Comparison of ENCODE assay signal across 25 cellular contexts in genomic region chr1:14138627-14139026, GRCh38.
A peak's percentile ranks its signal among the peaks of the same experiment; 100 is the strongest.
DNase-seq lines count a peak whose midpoint lies in the region; ATAC-seq and TF ChIP-seq lines count a peak whose summit lies in the region.
"Had no signal": no experiment of that assay in that cellular context is flagged by ENCODE, and none has a peak within 500 bp of the region (broad histone marks: within the 10 kb centered on the region; RNA-seq: fewer than 3 reads in every experiment).

No MANE protein-coding gene starts in this region.

- H3K27ac ChIP-seq in breast epithelium (no peak overlapping the region), cingulate gyrus (ENCODE audit: low read depth, low read length) (peak overlapping the region; percentile 44), upper lobe of right lung (no peak overlapping the region)
- H3K27ac ChIP-seq: C4-2B, cardiac muscle cell had no signal

- H3K9me3 ChIP-seq in breast epithelium: no peaks in the 10 kb centered on the region
- no peaks in the 10 kb centered on the region for H3K9me3 ChIP-seq in upper lobe of right lung

- no TSS peak for BruUV-seq in MCF 10A (replicated peaks; lab: Mats Ljungman, UMichigan)

- H3K36me3 ChIP-seq in breast epithelium (no peaks in the 10 kb centered on the region), upper lobe of right lung (no peaks in the 10 kb centered on the region)
- H3K36me3 ChIP-seq: cardiac muscle cell had no signal

- intact Hi-C loops in MCF 10A (cut with micrococcal nuclease): no loop called here
- intact Hi-C loops in breast epithelium (cut with DNase I; ENCODE audit: low total_unique reads): no loop called here
- intact Hi-C loops in upper lobe of right lung (cut with DNase I): no loop called here

- ATAC-seq in upper lobe of right lung: no peak
- ATAC-seq in GM21390 (IDR thresholded peaks at IDR 0.05; ENCODE audit: unreplicated experiment): no peak
- ATAC-seq: activated CD4-positive, CD25-positive, alpha-beta regulatory T cell treated with anti-CD3 and anti-CD28 coated beads, Interleukin-2, amount 50 U/mL, for 24 hours; activated CD8-positive, alpha-beta T cell treated with anti-CD3 and anti-CD28 coated beads for 36 hours; HCT116 had no signal

- CTCF ChIA-PET in MCF 10A (lab: Yijun Ruan, JAX): interaction anchor here (0.7 kb wide), 1 partner anchor 127 kb away, joined by 3 read pairs; no protein-coding TSS in a partner anchor

- peaks cover 0 to 14% of the 10 kb centered on the region in 2 donors for H3K4me1 ChIP-seq in breast epithelium
- H3K4me1 ChIP-seq in upper lobe of right lung: peaks cover 20% of the 10 kb centered on the region

- H3K4me3 ChIP-seq in breast epithelium: no peak overlapping the region
- no peak overlapping the region for H3K4me3 ChIP-seq in upper lobe of right lung
- H3K4me3 ChIP-seq: cardiac muscle cell had no signal

- H3K9me3 Mint-ChIP-seq in MCF 10A (ENCODE audit: unreplicated experiment): no peaks in the 10 kb centered on the region
- H3K9me3 Mint-ChIP-seq: activated CD8-positive, alpha-beta T cell treated with anti-CD3 and anti-CD28 coated beads for 36 hours; memory B cell; stimulated activated naive CD8-positive, alpha-beta T cell treated with anti-CD3 and anti-CD28 coated beads, Interleukin-15, Interleukin-2, amounts not matched to agents 100 ng/mL and 50 ng/mL, for 24 hours; type B pancreatic cell had no signal

- H3K27me3 ChIP-seq in breast epithelium: no peaks in the 10 kb centered on the region
- H3K27me3 ChIP-seq in upper lobe of right lung: no peaks in the 10 kb centered on the region
- H3K27me3 ChIP-seq: cardiac muscle cell had no signal

- no peak for TF ChIP-seq POLR2A in breast epithelium (IDR thresholded peaks at IDR 0.05)

- TF ChIP-seq CTCF in MCF 10A (IDR thresholded peaks at IDR 0.05; ENCODE audit: unreplicated experiment): no peak
- no peak for TF ChIP-seq CTCF in breast epithelium (IDR thresholded peaks at IDR 0.05)
- TF ChIP-seq CTCF in upper lobe of right lung (IDR thresholded peaks at IDR 0.05): peak; percentile 16

- no peaks in the 10 kb centered on the region for H3K36me3 Mint-ChIP-seq in MCF 10A (ENCODE audit: insufficient read depth, unreplicated experiment)
- H3K36me3 Mint-ChIP-seq: memory B cell, type B pancreatic cell had no signal

- no peak overlapping the region for H3K4me3 Mint-ChIP-seq in MCF 10A (ENCODE audit: unreplicated experiment)
- H3K4me3 Mint-ChIP-seq: activated CD8-positive, alpha-beta T cell treated with anti-CD3 and anti-CD28 coated beads for 36 hours; memory B cell; stimulated activated naive CD8-positive, alpha-beta T cell treated with anti-CD3 and anti-CD28 coated beads, Interleukin-15, Interleukin-2, amounts not matched to agents 100 ng/mL and 50 ng/mL, for 24 hours; type B pancreatic cell had no signal

- peak overlapping the region; percentile 63 for H3K27ac Mint-ChIP-seq in MCF 10A (ENCODE audit: low read depth, unreplicated experiment)
- H3K27ac Mint-ChIP-seq: activated CD8-positive, alpha-beta T cell treated with anti-CD3 and anti-CD28 coated beads for 36 hours; memory B cell; naive B cell; stimulated activated naive CD8-positive, alpha-beta T cell treated with anti-CD3 and anti-CD28 coated beads, Interleukin-15, Interleukin-2, amounts not matched to agents 100 ng/mL and 50 ng/mL, for 24 hours; type B pancreatic cell had no signal

- no peaks in the 10 kb centered on the region for H3K27me3 Mint-ChIP-seq in MCF 10A (ENCODE audit: insufficient read depth, unreplicated experiment)
- H3K27me3 Mint-ChIP-seq: activated CD8-positive, alpha-beta T cell treated with anti-CD3 and anti-CD28 coated beads for 36 hours had no signal

- POLR2A ChIA-PET in MCF 10A (lab: Yijun Ruan, JAX): interaction anchor here (1.1 to 2.5 kb wide), 8 partner anchors 11 to 387 kb away, joined by 3 to 19 read pairs (median 6); no protein-coding TSS in a partner anchor

- DNase-seq in MCF 10A (ENCODE audit: unreplicated experiment) (no peak), breast epithelium (ENCODE audit: low spot score in 2 of 2) (no peak), inferior parietal cortex (ENCODE audit: extremely low spot score) (peak; percentile 24), upper lobe of right lung (no peak), OCI-M2 (lab: John Stamatoyannopoulos, UW; ENCODE audit: unreplicated experiment) (no peak)
- no peak for DNase-seq in activated CD8-positive, alpha-beta memory T cell treated with anti-CD3 and anti-CD28 coated beads for 24 hours
- DNase-seq: activated CD8-positive, alpha-beta T cell treated with anti-CD3 and anti-CD28 coated beads for 36 hours; activated gamma-delta T cell treated with Interleukin-2 at 50 U/mL for 16 hours; activated T-cell treated with anti-CD3 and anti-CD28 coated beads, Interleukin-2, amount 50 U/mL, for 1 hour; Calu3; IMR-90; naive B cell; NCI-H2171; SHP77; stimulated activated CD4-positive, alpha-beta T cell treated with anti-CD3 and anti-CD28 coated beads, Interleukin-4, amount 100 ng/mL, for 4 hours; SW 1271 had no signal

- peaks cover 56% of the 10 kb centered on the region for H3K4me1 Mint-ChIP-seq in MCF 10A (ENCODE audit: insufficient read depth, unreplicated experiment)
- H3K4me1 Mint-ChIP-seq: memory B cell, naive B cell had no signal
